In the genomic region with DNA sequence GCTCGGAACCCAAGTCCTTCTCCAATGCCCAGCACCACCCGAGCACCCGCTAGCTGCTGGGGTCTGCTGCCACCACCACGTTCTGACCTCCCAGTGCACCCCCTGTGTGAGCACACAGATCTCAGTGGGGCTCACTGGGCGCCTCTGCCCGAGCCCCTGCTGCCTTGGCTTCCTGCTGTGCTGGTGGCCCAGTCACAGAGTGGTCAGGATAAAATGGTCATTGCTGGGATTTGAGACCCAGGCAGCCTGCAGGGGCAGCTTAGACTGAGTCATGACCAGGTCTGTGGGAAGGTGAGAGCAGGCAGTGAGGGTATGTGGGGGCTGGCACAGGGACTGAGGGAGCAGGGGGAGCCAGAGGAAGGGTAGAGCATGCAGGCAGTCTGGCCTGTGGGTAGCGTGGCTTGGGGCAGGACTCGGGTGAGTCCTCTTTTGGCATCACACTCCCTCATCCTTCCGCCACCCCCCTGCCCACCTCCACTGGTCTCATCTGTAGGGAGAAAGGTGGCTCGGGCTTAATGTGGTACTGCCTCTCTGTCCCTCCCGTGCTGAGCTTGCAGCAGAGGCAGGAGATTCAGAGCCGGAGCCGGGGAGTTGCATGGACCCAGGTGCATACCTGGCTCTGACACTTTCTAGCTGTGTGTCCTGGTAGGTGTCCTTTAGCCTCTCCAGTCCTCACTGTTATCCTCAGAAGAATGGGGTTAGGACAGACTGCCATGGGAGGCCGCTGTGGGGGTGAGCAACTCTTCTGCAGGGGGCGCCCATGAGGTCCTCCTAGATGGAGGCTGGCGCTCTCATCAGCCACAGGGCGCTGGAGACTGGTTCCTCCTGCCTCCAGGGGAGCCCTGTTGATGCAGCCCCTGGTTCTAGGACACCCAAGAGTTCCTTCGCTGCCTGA, we compare ENCODE assay signal across 1 cellular context.
TF ChIP-seq lines count a peak whose summit lies in the region.

No MANE protein-coding gene starts in this region.

TF ChIP-seq in HEK293, 187 proteins besides CTCF, POLR2A, EP300 and RAD21 (continued from another document):
- TF ChIP-seq, protein P1, sequence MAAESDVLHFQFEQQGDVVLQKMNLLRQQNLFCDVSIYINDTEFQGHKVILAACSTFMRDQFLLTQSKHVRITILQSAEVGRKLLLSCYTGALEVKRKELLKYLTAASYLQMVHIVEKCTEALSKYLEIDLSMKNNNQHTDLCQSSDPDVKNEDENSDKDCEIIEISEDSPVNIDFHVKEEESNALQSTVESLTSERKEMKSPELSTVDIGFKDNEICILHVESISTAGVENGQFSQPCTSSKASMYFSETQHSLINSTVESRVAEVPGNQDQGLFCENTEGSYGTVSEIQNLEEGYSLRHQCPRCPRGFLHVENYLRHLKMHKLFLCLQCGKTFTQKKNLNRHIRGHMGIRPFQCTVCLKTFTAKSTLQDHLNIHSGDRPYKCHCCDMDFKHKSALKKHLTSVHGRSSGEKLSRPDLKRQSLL (tag by site-specific recombination; IDR thresholded peaks at IDR 0.05): peak; percentile 37; the same call in 1 of the 2 replicates
- peak; percentile 26 for TF ChIP-seq GLIS2 (tag by site-specific recombination; IDR thresholded peaks at IDR 0.05)
